Comparison of ENCODE assay signal across 8 cellular contexts in genomic region chr13:38417727-38418126, GRCh38.
DNase-seq lines count a peak whose midpoint lies in the region; ATAC-seq and TF ChIP-seq lines count a peak whose summit lies in the region.

No MANE protein-coding gene starts in this region.

- no peak overlapping the region for H3K9ac ChIP-seq in MM.1S (ENCODE audit: low read length)

- H3K36me3 ChIP-seq in MM.1S (replicated peaks; ENCODE audit: insufficient read depth, low read length) (no peaks in the 10 kb centered on the region), uterus (no peaks in the 10 kb centered on the region), aorta (ENCODE audit: control insufficient read depth in 1 of 2, insufficient read depth in 2 of 2, low read length in 1 of 2) (no peaks in the 10 kb centered on the region)

- H2AFZ ChIP-seq in MM.1S (ENCODE audit: low read length): no peak overlapping the region

- no peaks in the 10 kb centered on the region for H4K20me1 ChIP-seq in MM.1S (ENCODE audit: insufficient read depth, low read length)

- no peaks in the 10 kb centered on the region for H3K27me3 ChIP-seq in MM.1S (replicated peaks; ENCODE audit: insufficient read depth, low read length)
- no peaks in the 10 kb centered on the region for H3K27me3 ChIP-seq in uterus
- H3K27me3 ChIP-seq in aorta (ENCODE audit: control insufficient read depth in 1 of 2, insufficient read depth in 2 of 2, low read length in 1 of 2): no peaks in the 10 kb centered on the region

- H3K4me1 ChIP-seq in MM.1S (ENCODE audit: low read length) (0 out of 2 replicates have a peak, but pooled peaks cover 3% of the 10 kb centered on the region), uterus (no peaks in the 10 kb centered on the region), aorta (ENCODE audit: control insufficient read depth in 1 of 2, insufficient read depth in 2 of 2, low read length in 2 of 2) (no peaks in the 10 kb centered on the region)

- H3K4me3 ChIP-seq in MM.1S (ENCODE audit: low read length): no peak overlapping the region
- H3K4me3 ChIP-seq in epithelial cell of esophagus (ENCODE audit: low read length): no peak overlapping the region
- no peak overlapping the region for H3K4me3 ChIP-seq in uterus
- no peak overlapping the region for H3K4me3 ChIP-seq in aorta (ENCODE audit: low read length in 2 of 2)

- no peaks in the 10 kb centered on the region for H3K9me3 ChIP-seq in MM.1S (replicated peaks; ENCODE audit: insufficient read depth, low read length)
- no peaks in the 10 kb centered on the region for H3K9me3 ChIP-seq in uterus
- H3K9me3 ChIP-seq in aorta (ENCODE audit: control insufficient read depth, low read length): no peaks in the 10 kb centered on the region

- ATAC-seq in GM21528 (IDR thresholded peaks at IDR 0.05; ENCODE audit: low FRiP score, unreplicated experiment) (peak; percentile 50), GM19463 (IDR thresholded peaks at IDR 0.05; ENCODE audit: unreplicated experiment) (no peak), aorta (ENCODE audit: low FRiP score) (no peak)

- WGBS in aorta, 2 donors: 73 to 79% methylated on average over 2 of the region's 2 CpGs

- TF ChIP-seq POLR2A in uterus (IDR thresholded peaks at IDR 0.05): no peak

- TF ChIP-seq CTCF in MM.1S (IDR thresholded peaks at IDR 0.05; ENCODE audit: low read length): peak; percentile 41
- TF ChIP-seq CTCF in epithelial cell of esophagus (IDR thresholded peaks at IDR 0.05; ENCODE audit: insufficient read depth, low read depth, low read length, missing control alignments): peak; percentile 67
- TF ChIP-seq CTCF in uterus (IDR thresholded peaks at IDR 0.05): peak in 1 of 4 experiments; percentile 27

- no peaks in the 10 kb centered on the region for H3K9me2 ChIP-seq in MM.1S (replicated peaks; ENCODE audit: insufficient read depth, low read length)

- H3K79me2 ChIP-seq in MM.1S (ENCODE audit: low read length): no peaks in the 10 kb centered on the region

- DNase-seq in DMS53 treated with DMSO at 0.1 percent for 48 hours (lab: John Stamatoyannopoulos, UW; ENCODE audit: unreplicated experiment): peak; percentile 5
- DNase-seq in MM.1S: peak; percentile 38
- DNase-seq in epithelial cell of esophagus (ENCODE audit: low read depth): peak; percentile 71
- no peak for DNase-seq in uterus
- DNase-seq in aorta: no peak
- DNase-seq in LoVo (ENCODE audit: low spot score): no peak

- H3K4me2 ChIP-seq in MM.1S (ENCODE audit: low read depth, low read length): no peak overlapping the region

- peaks cover 14% of the 10 kb centered on the region; the same call in 1 of the 2 replicates for H3F3A ChIP-seq in MM.1S (ENCODE audit: insufficient read depth, low read length)

- no peak overlapping the region for H3K27ac ChIP-seq in MM.1S (ENCODE audit: low read length)
- no peak overlapping the region for H3K27ac ChIP-seq in uterus
- H3K27ac ChIP-seq in aorta (ENCODE audit: low read depth in 1 of 2, low read length in 2 of 2): no peak overlapping the region

- intact Hi-C loops in uterus (cut with DNase I; ENCODE audit: low total_unique reads): no loop called here
- intact Hi-C loops in aorta (cut with DNase I): no loop called here

Comparison
In these comparisons a context has a peak if more than half of its experiments do, and no peak if none do; other contexts are left out.
1. DNase-seq: peak in DMS53 treated with DMSO at 0.1 percent for 48 hours (single experiment), MM.1S (single experiment) and epithelial cell of esophagus (single experiment); none in uterus (0 of 2), aorta (0 of 2) and LoVo (single experiment).